Comparison of ENCODE assay signal across 8 cellular contexts in genomic region chr17:841313-841712, GRCh38.
"Had no signal": no experiment of that assay in that cellular context is flagged by ENCODE, and none has a peak within 500 bp of the region (broad histone marks: within the 10 kb centered on the region; RNA-seq: fewer than 3 reads in every experiment).

No MANE protein-coding gene starts in this region.

- ATAC-seq: activated CD4-positive, CD25-positive, alpha-beta regulatory T cell treated with anti-CD3 and anti-CD28 coated beads, Interleukin-2, amount 50 U/mL, for 24 hours had no signal

- H2AFZ ChIP-seq: parathyroid adenoma had no signal

- H3K4me3 ChIP-seq: esophagus muscularis mucosa had no signal

- H3K36me3 ChIP-seq: esophagus muscularis mucosa had no signal

- H3K79me2 ChIP-seq: parathyroid adenoma had no signal

- H3K4me1 ChIP-seq: parathyroid adenoma had no signal

- H3K27ac ChIP-seq: esophagus muscularis mucosa, parathyroid adenoma had no signal

- H3K27me3 ChIP-seq: esophagus muscularis mucosa had no signal

- H3K9ac ChIP-seq: parathyroid adenoma had no signal

- H3K9me3 ChIP-seq: esophagus muscularis mucosa had no signal

- DNase-seq: activated naive CD8-positive, alpha-beta T cell treated with anti-CD3 and anti-CD28 coated beads for 36 hours; activated T-cell treated with anti-CD3 and anti-CD28 coated beads, Interleukin-2, amount 50 U/mL, for 1 hour; stimulated activated naive CD4-positive, alpha-beta T cell; SW 1271 had no signal

- FAIRE-seq: endometrium had no signal
